16 cellular contexts compared by ENCODE assay signal in the genomic region with DNA sequence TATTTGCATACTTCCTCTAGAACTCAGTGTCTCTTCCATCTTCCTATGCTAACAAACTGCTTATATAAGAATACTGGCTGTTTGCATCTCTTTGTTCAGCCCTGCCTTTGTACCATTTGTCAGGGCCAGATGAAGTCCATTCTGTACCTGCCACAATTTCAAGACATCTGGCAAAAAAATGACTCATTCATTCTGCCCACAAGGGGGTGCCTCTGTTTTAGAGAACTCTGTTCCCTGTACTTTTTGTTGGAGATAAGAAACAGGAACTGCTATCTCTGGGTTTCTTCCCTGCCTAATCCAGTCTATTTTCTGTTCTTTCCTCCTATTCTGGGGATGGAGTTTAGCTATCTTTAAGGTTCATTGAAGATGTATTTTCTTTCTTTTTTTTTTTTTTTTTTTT. TPM values are rescaled to one million over a fixed set of nuclear protein-coding genes. Genes with fewer than 3 reads are reported as not detected.
DNase-seq lines count a peak whose midpoint lies in the region; ATAC-seq and TF ChIP-seq lines count a peak whose summit lies in the region.
"Had no signal": no experiment of that assay in that cellular context is flagged by ENCODE, and none has a peak within 500 bp of the region (broad histone marks: within the 10 kb centered on the region; RNA-seq: fewer than 3 reads in every experiment).

No MANE protein-coding gene starts in this region.

- H3K79me2 ChIP-seq in GM23338 (replicated peaks; ENCODE audit: insufficient read depth): no peaks in the 10 kb centered on the region

- 0 out of 2 replicates have a peak, but pooled peaks cover 5% of the 10 kb centered on the region for H3K36me3 ChIP-seq in GM23338 (ENCODE audit: insufficient read depth)

- H3K27me3 ChIP-seq in GM23338 (ENCODE audit: insufficient read depth): no peaks in the 10 kb centered on the region
- H3K27me3 ChIP-seq: adrenal gland, esophagus squamous epithelium had no signal

- peaks cover 77% of the 10 kb centered on the region for H3K9me3 Mint-ChIP-seq in GM23338

- H3K27me3 Mint-ChIP-seq in GM23338 (ENCODE audit: insufficient read depth, low read depth, poor library complexity): no peaks in the 10 kb centered on the region

- no peak overlapping the region for H3K4me3 ChIP-seq in GM23338
- H3K4me3 ChIP-seq in epithelial cell of esophagus (ENCODE audit: low read length): no peak overlapping the region
- H3K4me3 ChIP-seq: adrenal gland, esophagus squamous epithelium had no signal

- H3K4me3 Mint-ChIP-seq in GM23338: no peak overlapping the region
- H3K4me3 Mint-ChIP-seq: activated T-cell treated with anti-CD3 and anti-CD28 coated beads, Interleukin-2, amount 50 U/mL, for 4 hours had no signal

- H3F3A ChIP-seq in GM23338 (replicated peaks; ENCODE audit: low read depth): no peaks in the 10 kb centered on the region

- TF ChIP-seq CTCF in GM23338 (conservative IDR thresholded peaks at IDR 0.05; ENCODE audit: low read depth in 2 of 2) (peak; percentile 58 to 62), epithelial cell of esophagus (IDR thresholded peaks at IDR 0.05; ENCODE audit: insufficient read depth, low read depth, low read length, missing control alignments) (peak; percentile 11)

- no peaks in the 10 kb centered on the region for H3K9me2 ChIP-seq in GM23338 (ENCODE audit: insufficient read depth)

- H3K27ac Mint-ChIP-seq in GM23338: no peak overlapping the region

- DNase-seq in AML-193 (lab: John Stamatoyannopoulos, UW) (peak; percentile 30 to 47), GM23338 (ENCODE audit: low spot score) (peak; percentile 52), OCI-M1 (lab: John Stamatoyannopoulos, UW) (peak; percentile 82), epithelial cell of esophagus (ENCODE audit: low read depth) (no peak), pons (ENCODE audit: low spot score) (no peak), HK-2 (ENCODE audit: unreplicated experiment) (no peak)
- DNase-seq in NK-92 treated with Interleukin-12 subunit alpha and Interleukin-12 subunit beta, amount 100 ng/mL, for 24 hours (lab: John Stamatoyannopoulos, UW): no peak
- DNase-seq: activated CD4-positive, alpha-beta T cell treated with anti-CD3 and anti-CD28 coated beads, Interleukin-2, amount 50 U/mL, for 1 hour; activated T-cell treated with anti-CD3 and anti-CD28 coated beads, Interleukin-2, amount 50 U/mL, for 4 hours; adrenal gland; esophagus squamous epithelium; hippocampal formation; NCI-H2171 treated with DMSO at 0.1 percent for 48 hours; retina had no signal

- no peaks in the 10 kb centered on the region for H4K20me1 ChIP-seq in GM23338 (replicated peaks; ENCODE audit: insufficient read depth)

- H3K36me3 Mint-ChIP-seq in GM23338 (ENCODE audit: low read depth): peaks cover 80% of the 10 kb centered on the region

- ATAC-seq in GM23338: no peak
- no peak for ATAC-seq in HG02678 (IDR thresholded peaks at IDR 0.05; ENCODE audit: unreplicated experiment)
- ATAC-seq: activated T-cell treated with anti-CD3 and anti-CD28 coated beads, Interleukin-2, amount 50 U/mL, for 4 hours had no signal

- no peak overlapping the region for H2AFZ ChIP-seq in GM23338

- no peaks in the 10 kb centered on the region for H3K4me1 ChIP-seq in GM23338 (ENCODE audit: insufficient read depth)
- H3K4me1 ChIP-seq: adrenal gland, esophagus squamous epithelium had no signal

- no peaks in the 10 kb centered on the region for H3K4me1 Mint-ChIP-seq in GM23338

- H3K27ac ChIP-seq in GM23338 (ENCODE audit: low read depth): no peak overlapping the region
- H3K27ac ChIP-seq: adrenal gland, esophagus squamous epithelium had no signal

- H3K4me2 ChIP-seq in GM23338: no peak overlapping the region

TF ChIP-seq in GM23338, 12 proteins besides CTCF, POLR2A, EP300 and RAD21 (continues in another document):
- TF ChIP-seq STAT1 (IDR thresholded peaks at IDR 0.05; ENCODE audit: unreplicated experiment): no peak
- no peak for TF ChIP-seq ZNF462 (CRISPR knock-in tag; IDR thresholded peaks at IDR 0.05)
- no peak for TF ChIP-seq EZH2phosphoT487 (IDR thresholded peaks at IDR 0.05; ENCODE audit: unreplicated experiment)
- no peak for TF ChIP-seq ZNF114 (CRISPR knock-in tag; IDR thresholded peaks at IDR 0.05)
- TF ChIP-seq, protein P1, sequence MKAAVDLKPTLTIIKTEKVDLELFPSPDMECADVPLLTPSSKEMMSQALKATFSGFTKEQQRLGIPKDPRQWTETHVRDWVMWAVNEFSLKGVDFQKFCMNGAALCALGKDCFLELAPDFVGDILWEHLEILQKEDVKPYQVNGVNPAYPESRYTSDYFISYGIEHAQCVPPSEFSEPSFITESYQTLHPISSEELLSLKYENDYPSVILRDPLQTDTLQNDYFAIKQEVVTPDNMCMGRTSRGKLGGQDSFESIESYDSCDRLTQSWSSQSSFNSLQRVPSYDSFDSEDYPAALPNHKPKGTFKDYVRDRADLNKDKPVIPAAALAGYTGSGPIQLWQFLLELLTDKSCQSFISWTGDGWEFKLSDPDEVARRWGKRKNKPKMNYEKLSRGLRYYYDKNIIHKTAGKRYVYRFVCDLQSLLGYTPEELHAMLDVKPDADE (IDR thresholded peaks at IDR 0.05): no peak
- no peak for TF ChIP-seq POLR2AphosphoS5 (IDR thresholded peaks at IDR 0.05; ENCODE audit: low read depth)

RNA-seq across cellular contexts. Expression of gene ZNF568, which starts 23.0 kb away (rescaled TPM):
- 10.3 and 10.5 TPM in 2 replicates for total RNA-seq in GM23338 (2014; rRNA removed; shearing (Covaris generic))
- 5.9 and 7.6 TPM in 2 replicates for polyA plus RNA-seq in GM23338 (2016; fragmentation: Nextera tagmentation; extraction: Ambion mirVana)

RNA-seq across cellular contexts. Expression of gene ZNF829, which starts 23.1 kb away (rescaled TPM):
- total RNA-seq in GM23338 (2014; rRNA removed; shearing (Covaris generic)): 6.4 and 8.5 TPM in 2 replicates
- polyA plus RNA-seq in GM23338 (2016; fragmentation: Nextera tagmentation; extraction: Ambion mirVana): 4.3 and 5.9 TPM in 2 replicates
- total RNA-seq: G401 had no signal

Comparison
In these comparisons a context has a peak if more than half of its experiments do, and no peak if none do; other contexts are left out.
1. DNase-seq: peak in AML-193 (2 of 2), GM23338 (single experiment) and OCI-M1 (single experiment); none in epithelial cell of esophagus (single experiment), pons (single experiment), HK-2 (single experiment) and NK-92 treated with Interleukin-12 subunit alpha and Interleukin-12 subunit beta, amount 100 ng/mL, for 24 hours (single experiment).